In genomic region chr13:26068372-26068771, GRCh38 we compare ENCODE assay signal across 1 cellular context. TPM values are rescaled to one million over a fixed set of nuclear protein-coding genes. Genes with fewer than 3 reads are reported as not detected.
"Had no signal": no experiment of that assay in that cellular context is flagged by ENCODE, and none has a peak within 500 bp of the region (broad histone marks: within the 10 kb centered on the region; RNA-seq: fewer than 3 reads in every experiment).

No MANE protein-coding gene starts in this region.

RNA-seq across cellular contexts. Expression of gene SHISA2, which starts 16.6 kb away (rescaled TPM):
- total RNA-seq: right atrium auricular region had no signal
